Comparison of ENCODE assay signal across 1 cellular context in genomic region chr17:72587773-72588511, GRCh38.
TF ChIP-seq lines count a peak whose summit lies in the region.

No MANE protein-coding gene starts in this region.

TF ChIP-seq in SK-N-SH, 30 proteins besides CTCF, POLR2A, EP300 and RAD21 (continued from another document):
- no peak for TF ChIP-seq ZBTB33 (IDR thresholded peaks at IDR 0.05; ENCODE audit: borderline replicate concordance, low read depth)
